Comparison of ENCODE assay signal across 8 cellular contexts in genomic region chr5:132064738-132065331, GRCh38. TPM values are rescaled to one million over a fixed set of nuclear protein-coding genes. Genes with fewer than 3 reads are reported as not detected.
DNase-seq lines count a peak whose midpoint lies in the region; ATAC-seq, FAIRE-seq and TF ChIP-seq lines count a peak whose summit lies in the region.

No MANE protein-coding gene starts in this region.

- no peaks in the 10 kb centered on the region for H3K9me3 Mint-ChIP-seq in activated T-cell treated with anti-CD3 and anti-CD28 coated beads, Interleukin-2, amount 50 U/mL, for 72 hours
- no peaks in the 10 kb centered on the region for H3K9me3 Mint-ChIP-seq in neural crest cell

- peaks cover 51% of the 10 kb centered on the region for H3K4me1 Mint-ChIP-seq in activated T-cell treated with anti-CD3 and anti-CD28 coated beads, Interleukin-2, amount 50 U/mL, for 72 hours (ENCODE audit: low read depth)
- H3K4me1 Mint-ChIP-seq in neural crest cell, result peaks cover 4% of the 10 kb centered on the region

- H3K27me3 Mint-ChIP-seq in activated T-cell treated with anti-CD3 and anti-CD28 coated beads, Interleukin-2, amount 50 U/mL, for 72 hours (ENCODE audit: low read depth), result no peaks in the 10 kb centered on the region
- no peaks in the 10 kb centered on the region for H3K27me3 Mint-ChIP-seq in neural crest cell (ENCODE audit: low read depth)

- DNase-seq in COLO829 (ENCODE audit: low spot score), result peak; percentile 57
- DNase-seq in HPDE6-E6E7 (ENCODE audit: extremely low spot score), result peak; percentile 71
- peak; percentile 57 for DNase-seq in RCC 7860 (ENCODE audit: low spot score)
- DNase-seq in activated T-cell treated with anti-CD3 and anti-CD28 coated beads, Interleukin-2, amount 50 U/mL, for 72 hours, result peak; percentile 84 to 86
- DNase-seq in fibroblast of pulmonary artery (ENCODE audit: low read depth), result peak; percentile 84
- peak; percentile 90 for DNase-seq in neural crest cell (ENCODE audit: low read depth, low spot score)
- peak; percentile 43 for DNase-seq in stromal cell of bone marrow (ENCODE audit: low read depth)

- no peak for FAIRE-seq in RCC 7860 (lab: Jason Lieb, UNC)

- peak; percentile 99 for TF ChIP-seq CTCF in fibroblast of pulmonary artery (IDR thresholded peaks at IDR 0.05; ENCODE audit: low read length, missing control alignments)
- TF ChIP-seq CTCF in neural crest cell (conservative IDR thresholded peaks at IDR 0.05), result peak; percentile 83

- H3K36me3 Mint-ChIP-seq in activated T-cell treated with anti-CD3 and anti-CD28 coated beads, Interleukin-2, amount 50 U/mL, for 72 hours (ENCODE audit: insufficient read depth in 2 of 2), result no peaks in the 10 kb centered on the region
- H3K36me3 Mint-ChIP-seq in neural crest cell (ENCODE audit: low read depth), result no peaks in the 10 kb centered on the region

- peak; percentile 75 for ATAC-seq in GM19438 (IDR thresholded peaks at IDR 0.05; ENCODE audit: low read depth, unreplicated experiment)
- ATAC-seq in activated T-cell treated with anti-CD3 and anti-CD28 coated beads, Interleukin-2, amount 50 U/mL, for 72 hours (replicated peaks in 1 of 2), result peak; percentile 76 to 78

- no peak overlapping the region for H3K27ac Mint-ChIP-seq in activated T-cell treated with anti-CD3 and anti-CD28 coated beads, Interleukin-2, amount 50 U/mL, for 72 hours
- H3K27ac Mint-ChIP-seq in neural crest cell (ENCODE audit: unreplicated experiment), result no peak overlapping the region

- no peak overlapping the region for H3K4me3 Mint-ChIP-seq in activated T-cell treated with anti-CD3 and anti-CD28 coated beads, Interleukin-2, amount 50 U/mL, for 72 hours
- H3K4me3 Mint-ChIP-seq in neural crest cell, result no peak overlapping the region

- no peak overlapping the region for H3K4me3 ChIP-seq in fibroblast of pulmonary artery (replicated peaks; ENCODE audit: low read depth, low read length)

RNA-seq across cellular contexts. Expression of gene IL3, which starts 4.4 kb away (rescaled TPM):
- total RNA-seq in activated T-cell treated with anti-CD3 and anti-CD28 coated beads, Interleukin-2, amount 50 U/mL, for 72 hours, result 1 to 10 TPM; 6.2 to 8.9 TPM
- not detected in 2 replicates for total RNA-seq in neural crest cell

RNA-seq across cellular contexts. Expression of gene CSF2, which starts 8.8 kb away (rescaled TPM):
- total RNA-seq in activated T-cell treated with anti-CD3 and anti-CD28 coated beads, Interleukin-2, amount 50 U/mL, for 72 hours, result 10 to 100 TPM; 31.1 to 50.7 TPM
- not detected in 2 replicates for total RNA-seq in neural crest cell

RNA-seq across cellular contexts. Expression of gene ACSL6, which starts 53.4 kb away (rescaled TPM):
- 1 to 10 TPM; 5.9 to 8.2 TPM for total RNA-seq in activated T-cell treated with anti-CD3 and anti-CD28 coated beads, Interleukin-2, amount 50 U/mL, for 72 hours
- 0.84 and 1.7 TPM in 2 replicates for total RNA-seq in neural crest cell

Comparison
In these comparisons a context has a peak if more than half of its experiments do, and no peak if none do; other contexts are left out.
1. RNA of gene CSF2, which starts 8.8 kb away (total RNA-seq): 31.1 to 50.7 TPM in activated T-cell treated with anti-CD3 and anti-CD28 coated beads, Interleukin-2, amount 50 U/mL, for 72 hours; not detected in neural crest cell; every median in the first group is over 10 times any median in the second.
2. Peak in every context shown above with its lines, with median percentiles within 50 percentile points of each other: DNase-seq.